In the genomic region with DNA sequence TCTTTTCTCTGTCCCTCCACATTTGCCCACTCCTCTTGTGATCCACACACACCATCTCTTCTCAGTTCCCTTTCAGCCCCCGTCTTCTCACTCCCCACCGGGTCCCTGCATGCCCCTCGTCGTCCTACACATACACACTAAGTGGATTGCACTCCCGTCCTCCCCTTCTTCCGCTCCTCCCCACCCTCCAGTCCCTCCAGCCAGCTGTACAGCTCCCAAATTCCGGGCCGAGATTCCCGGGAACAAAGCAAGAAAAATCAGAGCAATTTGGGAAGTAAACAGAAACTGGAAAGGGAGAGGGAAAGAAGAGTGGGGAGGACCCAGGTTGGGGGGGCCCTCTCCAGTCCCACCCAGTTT, we compare ENCODE assay signal across 8 cellular contexts. TPM values are rescaled to one million over a fixed set of nuclear protein-coding genes. Genes with fewer than 3 reads are reported as not detected.
A peak's percentile ranks its signal among the peaks of the same experiment; 100 is the strongest.
DNase-seq lines count a peak whose midpoint lies in the region; ATAC-seq, FAIRE-seq and TF ChIP-seq lines count a peak whose summit lies in the region.

No MANE protein-coding gene starts in this region.

- intact Hi-C loops in body of pancreas (cut with DNase I) (no loop called here), testis (cut with DNase I; ENCODE audit: low total_unique reads) (loop anchor here (2.0 kb wide), 1 partner anchor 26 kb away; no protein-coding TSS in a partner anchor)

- WGBS in body of pancreas, 2 donors = 3 to 5% methylated on average over 9 of the region's 9 CpGs
- 1 to 4% methylated on average over 9 of the region's 9 CpGs for WGBS in testis, 2 donors

- FAIRE-seq in frontal cortex (lab: Jason Lieb, UNC) = no peak

- H3K27ac ChIP-seq in HL-60 (replicated peaks) (no peak overlapping the region), body of pancreas (peak overlapping the region; percentile 25 to 68 (median 56)), layer of hippocampus (ENCODE audit: low read depth, low read length) (peak overlapping the region; percentile 60), testis (peak overlapping the region; percentile 45 to 87)

- TF ChIP-seq CTCF in AG04449 (IDR thresholded peaks at IDR 0.05; ENCODE audit: insufficient read depth, low read length, missing control alignments) = no peak
- TF ChIP-seq CTCF in HL-60 (IDR thresholded peaks at IDR 0.05; ENCODE audit: insufficient read depth, low read length) = no peak
- TF ChIP-seq CTCF in body of pancreas (IDR thresholded peaks at IDR 0.05) = no peak
- no peak for TF ChIP-seq CTCF in testis (IDR thresholded peaks at IDR 0.05)

- CTCF ChIA-PET in AG04449 (lab: Yijun Ruan, JAX) = interaction anchor here (0.9 to 20.8 kb wide), 5 partner anchors 18 to 88 kb away, joined by 3 to 655 read pairs (median 24); a partner anchor contains a TSS

- ATAC-seq in body of pancreas = peak; percentile 22
- ATAC-seq in GM21619 (IDR thresholded peaks at IDR 0.05; ENCODE audit: unreplicated experiment) = no peak
- no peak for ATAC-seq in HG03469 (IDR thresholded peaks at IDR 0.05; ENCODE audit: unreplicated experiment)

- POLR2A ChIA-PET in AG04449 (lab: Yijun Ruan, JAX) = interaction anchor here (1.2 to 4.7 kb wide), 5 partner anchors 13 to 59 kb away, joined by 3 to 86 read pairs (median 24); a partner anchor contains a TSS

- H3K9me3 ChIP-seq in body of pancreas (no peaks in the 10 kb centered on the region), testis (no peaks in the 10 kb centered on the region)

- H3K27me3 ChIP-seq in HL-60 (ENCODE audit: insufficient read depth, poor library complexity, severe bottlenecking) = no peaks in the 10 kb centered on the region
- no peaks in the 10 kb centered on the region for H3K27me3 ChIP-seq in body of pancreas
- no peaks in the 10 kb centered on the region for H3K27me3 ChIP-seq in layer of hippocampus (ENCODE audit: control insufficient read depth, insufficient read depth, low read length)
- H3K27me3 ChIP-seq in testis = no peaks in the 10 kb centered on the region

- H3K4me3 ChIP-seq in AG04449 (ENCODE audit: low read depth, low read length) = peak overlapping the region; percentile 73
- peak overlapping the region; percentile 51 for H3K4me3 ChIP-seq in HL-60 (replicated peaks; ENCODE audit: insufficient read depth, low read length)
- peak overlapping the region; percentile 24 to 55 for H3K4me3 ChIP-seq in body of pancreas
- H3K4me3 ChIP-seq in testis = peak overlapping the region; percentile 64 to 65

- H3K36me3 ChIP-seq in body of pancreas (replicated peaks in 1 of 2; ENCODE audit: insufficient read depth in 1 of 2, low read depth in 2 of 2) (no peaks in the 10 kb centered on the region), testis (ENCODE audit: low read depth, missing control alignments) (no peaks in the 10 kb centered on the region)

- peaks cover 31% of the 10 kb centered on the region for H3K4me1 ChIP-seq in body of pancreas
- peaks cover 12% of the 10 kb centered on the region for H3K4me1 ChIP-seq in testis

- TF ChIP-seq POLR2A in body of pancreas (IDR thresholded peaks at IDR 0.05) (no peak), testis (IDR thresholded peaks at IDR 0.05) (no peak)

- DNase-seq in AG04449 (ENCODE audit: low read depth, low spot score) (no peak), HL-60 (ENCODE audit: low read depth in 1 of 2, low spot score in 1 of 2) (no peak), body of pancreas (no peak), testis (peak; percentile 40), frontal cortex (ENCODE audit: low spot score in 2 of 2) (no peak)

RNA-seq across cellular contexts. Expression of a gene that starts 0.3 kb away (rescaled TPM):
- total RNA-seq in body of pancreas (100 to 1,000 TPM; 154 to 204 TPM), testis (100 to 1,000 TPM; 121 to 261 TPM), frontal cortex (9.0 TPM)
- polyA plus RNA-seq in testis (ENCODE audit: insufficient read depth, low read depth, low replicate concordance) = 185 TPM

RNA-seq across cellular contexts. Expression of a gene that starts 6.1 kb away (rescaled TPM):
- not detected for total RNA-seq in body of pancreas
- under 1 TPM in 1 of 2 donors, not detected in 1; 0.19 TPM for total RNA-seq in testis
- polyA plus RNA-seq in testis (ENCODE audit: insufficient read depth, low read depth, low replicate concordance) = 0.25 TPM
- total RNA-seq in frontal cortex = under 0.01 TPM

RNA-seq across cellular contexts. Expression of a gene that starts 18.0 kb away (rescaled TPM):
- total RNA-seq in body of pancreas = 10 to 100 TPM; 35.3 to 59.3 TPM
- 10 to 100 TPM; 27.7 to 29.5 TPM for total RNA-seq in testis
- polyA plus RNA-seq in testis (ENCODE audit: insufficient read depth, low read depth, low replicate concordance) = 29.5 TPM
- 22.4 TPM for total RNA-seq in frontal cortex

RNA-seq across cellular contexts. Expression of a gene that starts 47.3 kb away (rescaled TPM):
- total RNA-seq in body of pancreas (100 to 1,000 TPM in 1 of 2 donors, 10 to 100 TPM in 1; 75.5 to 113 TPM), testis (100 to 1,000 TPM; 108 to 138 TPM), frontal cortex (11.4 TPM)
- 47.0 TPM for polyA plus RNA-seq in testis (ENCODE audit: insufficient read depth, low read depth, low replicate concordance)

Comparison
In these comparisons a context has a peak if more than half of its experiments do, and no peak if none do; other contexts are left out.
1. RNA of a gene that starts 0.3 kb away (total RNA-seq): 121 to 261 TPM in testis and 154 to 204 TPM in body of pancreas; 9.0 TPM in frontal cortex (single experiment); every median in the first group is over 10 times any median in the second.
2. Peak in every context shown above with its lines, with median percentiles within 50 percentile points of each other: H3K4me3 ChIP-seq.